Comparison of ENCODE assay signal across 19 cellular contexts in genomic region chr9:2163231-2163885, GRCh38.
"Had no signal": no experiment of that assay in that cellular context is flagged by ENCODE, and none has a peak within 500 bp of the region (broad histone marks: within the 10 kb centered on the region; RNA-seq: fewer than 3 reads in every experiment).

No MANE protein-coding gene starts in this region.

- DNase-seq: activated CD4-positive, alpha-beta T cell treated with anti-CD3 and anti-CD28 coated beads, Interleukin-2, amount 50 U/mL, for 4 hours; activated CD4-positive, CD25-positive, alpha-beta regulatory T cell; activated naive CD4-positive, alpha-beta T cell treated with Interleukin-2 at 50 U/mL for 16 hours; anterior cingulate cortex; effector memory CD8-positive, alpha-beta T cell; foreskin keratinocyte; head of caudate nucleus; immature natural killer cell; nephron progenitor cell; psoas muscle; spleen; tibial artery had no signal

- H3K27ac Mint-ChIP-seq: dendritic cell treated with granulocyte-macrophage colony-stimulating factor and Interleukin-4, amounts not matched to agents 40 ng/mL and 50 ng/mL, for 4 days; mesothelial cell of epicardium had no signal

- H3K4me1 ChIP-seq: foreskin keratinocyte had no signal

- H3K4me3 ChIP-seq: breast epithelium, lung, psoas muscle, spleen, tibial artery, vagina had no signal

- H3K27me3 ChIP-seq: breast epithelium, foreskin keratinocyte, spleen, tibial artery, vagina had no signal

- H3K27ac ChIP-seq: foreskin keratinocyte, psoas muscle, spleen, tibial artery, vagina had no signal

- ATAC-seq: activated T-helper 17 cell treated with anti-CD3 and anti-CD28 coated beads, Interleukin-2, amount 50 U/mL, for 72 hours; effector memory CD8-positive, alpha-beta T cell; foreskin keratinocyte; psoas muscle; sciatic nerve had no signal

- H3K27me3 Mint-ChIP-seq: activated T-helper 17 cell treated with anti-CD3 and anti-CD28 coated beads, Interleukin-2, amount 50 U/mL, for 72 hours; dendritic cell treated with granulocyte-macrophage colony-stimulating factor and Interleukin-4, amounts not matched to agents 40 ng/mL and 50 ng/mL, for 4 days; effector memory CD8-positive, alpha-beta T cell had no signal

- H3K36me3 ChIP-seq: breast epithelium, vagina had no signal

- H3K4me3 Mint-ChIP-seq: activated T-helper 17 cell treated with anti-CD3 and anti-CD28 coated beads, Interleukin-2, amount 50 U/mL, for 72 hours; dendritic cell treated with granulocyte-macrophage colony-stimulating factor and Interleukin-4, amounts not matched to agents 40 ng/mL and 50 ng/mL, for 4 days; effector memory CD8-positive, alpha-beta T cell; immature natural killer cell; mesothelial cell of epicardium; nephron progenitor cell had no signal

- H3K9me3 Mint-ChIP-seq: activated T-helper 17 cell treated with anti-CD3 and anti-CD28 coated beads, Interleukin-2, amount 50 U/mL, for 72 hours; dendritic cell treated with granulocyte-macrophage colony-stimulating factor and Interleukin-4, amounts not matched to agents 40 ng/mL and 50 ng/mL, for 4 days; effector memory CD8-positive, alpha-beta T cell; immature natural killer cell; mesothelial cell of epicardium; nephron progenitor cell had no signal

- H3K9me3 ChIP-seq: breast epithelium, psoas muscle, spleen, tibial artery, vagina had no signal
